ENCODE assay signal across 11 cellular contexts in the genomic region with DNA sequence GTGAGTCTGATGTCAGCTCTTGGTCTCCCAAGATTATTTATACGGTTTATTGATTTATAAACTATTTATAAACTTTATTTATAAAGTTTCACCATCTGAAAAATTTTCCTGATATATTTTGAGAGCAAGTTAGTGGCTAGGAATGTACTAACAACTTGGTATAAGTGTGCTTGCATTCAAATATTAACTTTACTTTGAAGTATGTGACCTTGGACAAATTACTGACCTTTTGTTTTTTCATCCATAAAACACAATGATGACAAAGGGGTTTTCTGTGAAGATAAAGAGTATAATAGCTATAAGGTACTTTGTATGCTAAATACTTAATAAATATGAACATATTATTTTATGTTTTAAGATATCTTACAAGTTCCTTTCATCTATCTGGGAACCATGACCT.
"Had no signal": no experiment of that assay in that cellular context is flagged by ENCODE, and none has a peak within 500 bp of the region (broad histone marks: within the 10 kb centered on the region; RNA-seq: fewer than 3 reads in every experiment).

No MANE protein-coding gene starts in this region.

- H3K9ac ChIP-seq: GM23248 had no signal

- H3K9me3 ChIP-seq: HAP-1 had no signal

- H3K27ac ChIP-seq: GM23248 had no signal

- DNase-seq: GM23248, GOT3, H7, H9, HCEC 1CT, HFFc6 had no signal

- H3K4me3 ChIP-seq: GM23248, GM23338, HAP-1 had no signal

- H3K4me1 ChIP-seq: HAP-1 had no signal

- H3K4me2 ChIP-seq: GM23338 had no signal

- FAIRE-seq: H1, H54 had no signal

- H3K36me3 ChIP-seq: HAP-1 had no signal

- H2AFZ ChIP-seq: GM23248, GM23338 had no signal

- ATAC-seq: GM23338, HCT116 had no signal
